8 cellular contexts compared by ENCODE assay signal in genomic region chr9:98807070-98807810, GRCh38. TPM values are rescaled to one million over a fixed set of nuclear protein-coding genes. Genes with fewer than 3 reads are reported as not detected.
DNase-seq lines count a peak whose midpoint lies in the region; ATAC-seq, FAIRE-seq and TF ChIP-seq lines count a peak whose summit lies in the region.

Gene GALNT12 (plus strand): TSS chr9:98807670. CDS start chr9:98807699, 29 bp downstream.

- no peak for TF ChIP-seq CTCF in OCI-LY1 (IDR thresholded peaks at IDR 0.05; ENCODE audit: low read length)
- TF ChIP-seq CTCF in heart right ventricle (IDR thresholded peaks at IDR 0.05) = no peak

- 12 to 17% methylated on average over 31 to 50 of the region's 50 CpGs for WGBS in heart right ventricle, 2 donors

- H2AFZ ChIP-seq in OCI-LY1 (ENCODE audit: low read length) = peak within 1 kb of the TSS; percentile 32; the same call in 1 of the 2 replicates

- peak; percentile 62; the same call in 1 of the 2 replicates for TF ChIP-seq POLR2A in H54 (IDR thresholded peaks at IDR 0.05; ENCODE audit: low read depth, low read length)

- H3K9ac ChIP-seq in BLaER1 treated with 17β-estradiol and CSF1 and Interleukin-3, amounts not matched to agents 10 nM and 100 nM = peak within 1 kb of the TSS; percentile 41 to 83 (median 76); a peak in 21 of 22 replicates
- peak within 1 kb of the TSS; percentile 73 for H3K9ac ChIP-seq in OCI-LY1 (ENCODE audit: low read length)
- H3K9ac ChIP-seq in rectal smooth muscle tissue (ENCODE audit: low read length) = no peak within 1 kb of the TSS

- intact Hi-C loops in heart right ventricle (cut with DNase I) = no loop called here

- H3K27ac ChIP-seq in BLaER1 treated with 17β-estradiol and CSF1 and Interleukin-3, amounts not matched to agents 10 nM and 100 nM = peak within 1 kb of the TSS in 8 of 11 experiments; percentile 43 to 60 (median 48); a peak in 10 of 22 replicates
- no peak within 1 kb of the TSS for H3K27ac ChIP-seq in OCI-LY1 (ENCODE audit: low read depth, low read length, poor library complexity, severe bottlenecking)
- no peak within 1 kb of the TSS for H3K27ac ChIP-seq in heart right ventricle
- H3K27ac ChIP-seq in rectal smooth muscle tissue (ENCODE audit: low read depth, low read length) = peak within 1 kb of the TSS; percentile 91

- H4K20me1 ChIP-seq in BLaER1 treated with 17β-estradiol and CSF1 and Interleukin-3, amounts not matched to agents 10 nM and 100 nM = peaks cover 0 to 11% (median 0%) of the 10 kb centered on the region in 11 experiments; a peak in 2 of 22 replicates
- H4K20me1 ChIP-seq in OCI-LY1 (ENCODE audit: insufficient read depth, low read length) = no peaks in the 10 kb centered on the region

- peak in 7 of 8 donors; percentile 27 to 67 (median 50) for ATAC-seq in heart right ventricle
- ATAC-seq in HG03469 (IDR thresholded peaks at IDR 0.05; ENCODE audit: unreplicated experiment) = no peak

- peaks cover 0 to 6% (median under 1%) of the 10 kb centered on the region in 11 experiments; a peak in 2 of 22 replicates for H3K9me3 ChIP-seq in BLaER1 treated with 17β-estradiol and CSF1 and Interleukin-3, amounts not matched to agents 10 nM and 100 nM (replicated peaks in 1 of 11)
- H3K9me3 ChIP-seq in OCI-LY1 (ENCODE audit: low read length) (no peaks in the 10 kb centered on the region), heart right ventricle (no peaks in the 10 kb centered on the region)

- H3K36me3 ChIP-seq in BLaER1 treated with 17β-estradiol and CSF1 and Interleukin-3, amounts not matched to agents 10 nM and 100 nM = no peaks in the 10 kb centered on the region
- H3K36me3 ChIP-seq in OCI-LY1 (ENCODE audit: insufficient read depth, low read length) (no peaks in the 10 kb centered on the region), heart right ventricle (no peaks in the 10 kb centered on the region), rectal smooth muscle tissue (ENCODE audit: control insufficient read depth, insufficient read depth, low read length) (no peaks in the 10 kb centered on the region)

- H3K9me2 ChIP-seq in OCI-LY1 (ENCODE audit: low read depth, low read length) = no peaks in the 10 kb centered on the region

- DNase-seq in H54 (ENCODE audit: insufficient read length, low spot score) (no peak), heart right ventricle (no peak), kidney glomerular epithelial cell (lab: John Stamatoyannopoulos, UW) (no peak)
- DNase-seq in activated naive CD4-positive, alpha-beta T cell treated with Interleukin-2 at 50 U/mL for 16 hours = peak; percentile 51

- H3K4me3 ChIP-seq in BLaER1 treated with 17β-estradiol and CSF1 and Interleukin-3, amounts not matched to agents 10 nM and 100 nM = peak within 1 kb of the TSS; percentile 64 to 81 (median 76)
- H3K4me3 ChIP-seq in OCI-LY1 (ENCODE audit: low read depth, low read length, poor library complexity, severe bottlenecking) = peak within 1 kb of the TSS; percentile 81
- H3K4me3 ChIP-seq in heart right ventricle = peak within 1 kb of the TSS; percentile 18 to 59 (median 52)
- peak within 1 kb of the TSS; percentile 59 for H3K4me3 ChIP-seq in rectal smooth muscle tissue (ENCODE audit: low read length)

- no peaks in the 10 kb centered on the region for H3F3A ChIP-seq in OCI-LY1 (ENCODE audit: insufficient read depth, low read length)

- FAIRE-seq in H54 (lab: Jason Lieb, UNC) = no peak

- peaks cover 17 to 43% (median 25%) of the 10 kb centered on the region in 10 experiments; a peak in 19 of 20 replicates for H3K4me1 ChIP-seq in BLaER1 treated with 17β-estradiol and CSF1 and Interleukin-3, amounts not matched to agents 10 nM and 100 nM
- H3K4me1 ChIP-seq in OCI-LY1 (ENCODE audit: insufficient read depth, low read length, severe bottlenecking) (peaks cover 24% of the 10 kb centered on the region), heart right ventricle (peaks cover 0 to 21% (median 9%) of the 10 kb centered on the region in 9 donors), rectal smooth muscle tissue (ENCODE audit: control insufficient read depth, insufficient read depth, low read length) (peaks cover 4% of the 10 kb centered on the region)

- H3K27me3 ChIP-seq in BLaER1 treated with 17β-estradiol and CSF1 and Interleukin-3, amounts not matched to agents 10 nM and 100 nM = peaks cover 13 to 26% (median 19%) of the 10 kb centered on the region in 11 experiments; a peak in 21 of 22 replicates
- no peaks in the 10 kb centered on the region for H3K27me3 ChIP-seq in OCI-LY1 (ENCODE audit: insufficient read depth, low read length)
- peaks cover 5 to 56% (median 22%) of the 10 kb centered on the region in 7 donors for H3K27me3 ChIP-seq in heart right ventricle
- no peaks in the 10 kb centered on the region for H3K27me3 ChIP-seq in rectal smooth muscle tissue (ENCODE audit: control insufficient read depth, insufficient read depth, low read length)

- H3K4me2 ChIP-seq in BLaER1 treated with 17β-estradiol and CSF1 and Interleukin-3, amounts not matched to agents 10 nM and 100 nM = peak within 1 kb of the TSS; percentile 88 to 100 (median 99)
- H3K4me2 ChIP-seq in OCI-LY1 (ENCODE audit: low read length) = peak within 1 kb of the TSS; percentile 98

- H3K79me2 ChIP-seq in OCI-LY1 (ENCODE audit: insufficient read depth, low read length) = no peaks in the 10 kb centered on the region

RNA-seq across cellular contexts. Expression of gene GALNT12, which starts in this region (rescaled TPM):
- total RNA-seq in heart right ventricle = 1 to 10 TPM in 3 of 10 donors, under 1 TPM in 7; 0.25 to 1.3 (median 0.53) TPM
- under 1 TPM; 0.38 to 0.59 TPM for polyA plus RNA-seq in heart right ventricle

Comparison
In these comparisons a context has a peak if more than half of its experiments do, and no peak if none do; other contexts are left out.
1. H3K27ac ChIP-seq: peak in BLaER1 treated with 17β-estradiol and CSF1 and Interleukin-3, amounts not matched to agents 10 nM and 100 nM (8 of 11) and rectal smooth muscle tissue (single experiment); none in OCI-LY1 (single experiment) and heart right ventricle (0 of 10).
2. Peak in every context shown above with its lines, with median percentiles within 50 percentile points of each other: H3K4me3 ChIP-seq.